In the genomic region with DNA sequence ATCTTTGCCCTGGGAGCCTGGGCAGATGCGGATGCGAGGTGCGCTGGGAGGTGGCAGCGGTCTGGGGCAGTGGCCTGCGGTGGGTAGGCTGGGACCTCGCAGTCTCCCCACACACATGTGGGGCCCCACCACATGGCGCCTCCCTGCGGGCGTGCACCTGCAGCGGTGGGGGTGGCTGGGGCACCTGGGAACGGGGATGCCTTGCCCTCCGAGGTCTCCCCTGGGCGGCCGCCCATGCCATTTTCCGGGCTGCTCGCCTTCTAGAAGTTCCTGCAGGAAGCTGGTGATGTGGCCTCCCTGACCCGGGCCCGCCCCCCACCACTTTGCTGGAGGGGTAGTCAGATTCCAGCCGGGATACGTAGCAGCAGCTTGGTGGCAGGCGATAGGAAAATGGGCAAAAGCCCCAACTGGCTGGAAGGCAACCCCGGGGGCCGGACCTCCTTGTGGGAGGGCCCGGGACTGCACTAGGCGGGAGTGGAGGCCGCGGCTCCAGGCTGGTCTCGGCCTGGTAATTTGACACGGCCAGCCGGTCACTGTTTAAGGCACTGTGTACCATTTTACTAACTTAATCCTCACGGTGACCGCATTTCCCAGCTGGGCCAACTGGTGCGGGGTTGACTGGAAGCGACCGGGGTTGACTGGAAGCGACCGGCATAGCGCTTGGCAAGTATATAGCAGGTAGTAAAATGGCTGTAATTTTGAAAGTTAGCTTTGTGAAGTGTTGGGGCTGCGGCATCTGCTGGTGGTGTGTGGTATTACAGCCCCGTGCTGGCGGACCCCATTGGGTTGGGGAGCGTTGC, we compare ENCODE assay signal across 9 cellular contexts. TPM values are rescaled to one million over a fixed set of nuclear protein-coding genes. Genes with fewer than 3 reads are reported as not detected.
DNase-seq lines count a peak whose midpoint lies in the region; ATAC-seq and TF ChIP-seq lines count a peak whose summit lies in the region.
"Had no signal": no experiment of that assay in that cellular context is flagged by ENCODE, and none has a peak within 500 bp of the region (broad histone marks: within the 10 kb centered on the region; RNA-seq: fewer than 3 reads in every experiment).

No MANE protein-coding gene starts in this region.

- TF ChIP-seq RAD21 in neural cell (conservative IDR thresholded peaks at IDR 0.05): peak; percentile 41

- WGBS in HUES64: 71% methylated on average over 42 of the region's 42 CpGs
- WGBS in endodermal cell (ENCODE audit: insufficient coverage in 1 of 2, insufficient read length in 1 of 2), 2 experiments: 85 to 87% methylated on average over 25 to 42 of the region's 42 CpGs

- H3K36me3 Mint-ChIP-seq in T-helper 2 cell treated with Interferon-gamma antibody and Interleukin-4, amounts not matched to agents 5 μg/mL and 100 μg/mL, for 36 hours (ENCODE audit: low read depth): no peaks in the 10 kb centered on the region
- peaks cover 73% of the 10 kb centered on the region for H3K36me3 Mint-ChIP-seq in endodermal cell (ENCODE audit: low read depth)

- no peak overlapping the region for H3K4me3 Mint-ChIP-seq in T-helper 2 cell treated with Interferon-gamma antibody and Interleukin-4, amounts not matched to agents 5 μg/mL and 100 μg/mL, for 36 hours
- H3K4me3 Mint-ChIP-seq in endodermal cell: no peak overlapping the region

- H3K4me1 ChIP-seq in HUES64 (ENCODE audit: insufficient read depth, low read length): peaks cover 14% of the 10 kb centered on the region
- H3K4me1 ChIP-seq in endodermal cell (ENCODE audit: control insufficient read depth, insufficient read depth, low read length): peaks cover 5% of the 10 kb centered on the region

- ATAC-seq in GM21515 (IDR thresholded peaks at IDR 0.05; ENCODE audit: unreplicated experiment): no peak

- no peaks in the 10 kb centered on the region for H3F3A ChIP-seq in neural cell (ENCODE audit: insufficient read depth, low read length, poor library complexity, severe bottlenecking)

- H3K9me2 ChIP-seq in neural cell (ENCODE audit: insufficient read depth, low read length): no peaks in the 10 kb centered on the region

- H3K36me3 ChIP-seq in HUES64 (ENCODE audit: insufficient read depth, low read length): peaks cover 84% of the 10 kb centered on the region
- H3K36me3 ChIP-seq in endodermal cell (ENCODE audit: control insufficient read depth, insufficient read depth, low read length): peaks cover 90% of the 10 kb centered on the region
- H3K36me3 ChIP-seq in neural cell (ENCODE audit: insufficient read depth, low read length): no peaks in the 10 kb centered on the region

- H3K27me3 Mint-ChIP-seq in T-helper 2 cell treated with Interferon-gamma antibody and Interleukin-4, amounts not matched to agents 5 μg/mL and 100 μg/mL, for 36 hours (ENCODE audit: low read depth): peaks cover 5% of the 10 kb centered on the region
- no peaks in the 10 kb centered on the region for H3K27me3 Mint-ChIP-seq in endodermal cell (ENCODE audit: insufficient read depth)

- H3K9me3 ChIP-seq in HUES64 (ENCODE audit: insufficient read depth, low read depth, low read length) (no peaks in the 10 kb centered on the region), endodermal cell (ENCODE audit: control insufficient read depth, low read length) (no peaks in the 10 kb centered on the region), neural cell (ENCODE audit: low read length) (no peaks in the 10 kb centered on the region)

- no peaks in the 10 kb centered on the region for H3K9me3 Mint-ChIP-seq in T-helper 2 cell treated with Interferon-gamma antibody and Interleukin-4, amounts not matched to agents 5 μg/mL and 100 μg/mL, for 36 hours
- no peaks in the 10 kb centered on the region for H3K9me3 Mint-ChIP-seq in endodermal cell

- no peak overlapping the region for H3K4me2 ChIP-seq in neural cell (ENCODE audit: low read length)

- no peak for TF ChIP-seq EP300 in neural cell (conservative IDR thresholded peaks at IDR 0.05; ENCODE audit: poor library complexity, severe bottlenecking)

- H2AFZ ChIP-seq in neural cell (ENCODE audit: low read depth, low read length): no peak overlapping the region

- H3K27ac Mint-ChIP-seq in T-helper 2 cell treated with Interferon-gamma antibody and Interleukin-4, amounts not matched to agents 5 μg/mL and 100 μg/mL, for 36 hours: no peak overlapping the region
- peak overlapping the region; percentile 78 for H3K27ac Mint-ChIP-seq in endodermal cell

- DNase-seq in DMS 273 (lab: John Stamatoyannopoulos, UW; ENCODE audit: unreplicated experiment) (peak; percentile 85), endodermal cell (peak; percentile 96), NCI-H748 (lab: John Stamatoyannopoulos, UW; ENCODE audit: unreplicated experiment) (no peak), mesenteric fat pad (ENCODE audit: low spot score) (no peak)
- DNase-seq in T-helper 2 cell treated with Interferon-gamma antibody and Interleukin-4, amounts not matched to agents 5 μg/mL and 100 μg/mL, for 36 hours (ENCODE audit: low spot score): peak; percentile 8

- TF ChIP-seq CTCF in endodermal cell (conservative IDR thresholded peaks at IDR 0.05): peak; percentile 83
- peak; percentile 58 for TF ChIP-seq CTCF in neural cell (IDR thresholded peaks at IDR 0.05; ENCODE audit: poor library complexity, severe bottlenecking)

- H3K27ac ChIP-seq in HUES64 (ENCODE audit: low read depth, low read length) (peak overlapping the region; percentile 65), endodermal cell (ENCODE audit: low read depth, low read length) (peak overlapping the region; percentile 30), neural cell (ENCODE audit: low read length) (no peak overlapping the region)

- H4K20me1 ChIP-seq in neural cell (ENCODE audit: insufficient read depth): no peaks in the 10 kb centered on the region

- H3K4me1 Mint-ChIP-seq in T-helper 2 cell treated with Interferon-gamma antibody and Interleukin-4, amounts not matched to agents 5 μg/mL and 100 μg/mL, for 36 hours (ENCODE audit: low read depth): peaks cover 4% of the 10 kb centered on the region
- peaks cover 9% of the 10 kb centered on the region for H3K4me1 Mint-ChIP-seq in endodermal cell

- H3K27me3 ChIP-seq in HUES64 (ENCODE audit: insufficient read depth, low read length): no peaks in the 10 kb centered on the region
- H3K27me3 ChIP-seq in endodermal cell (ENCODE audit: control insufficient read depth, insufficient read depth, low read length, poor library complexity, severe bottlenecking): no peaks in the 10 kb centered on the region
- H3K27me3 ChIP-seq in neural cell (ENCODE audit: insufficient read depth, low read depth, low read length): no peaks in the 10 kb centered on the region

- H3K9ac ChIP-seq in HUES64 (ENCODE audit: low read depth, low read length): peak overlapping the region; percentile 51; the same call in 1 of the 2 replicates
- no peak overlapping the region for H3K9ac ChIP-seq in endodermal cell (ENCODE audit: extremely low read depth, low read length, poor library complexity, severe bottlenecking)
- H3K9ac ChIP-seq in neural cell (ENCODE audit: low read length): no peak overlapping the region

- H3K79me2 ChIP-seq in neural cell (replicated peaks; ENCODE audit: insufficient read depth, low read length): no peaks in the 10 kb centered on the region

- peak overlapping the region; percentile 14; the same call in 1 of the 2 replicates for H3K4me3 ChIP-seq in HUES64 (ENCODE audit: low read length)
- no peak overlapping the region for H3K4me3 ChIP-seq in endodermal cell (ENCODE audit: low read length)
- no peak overlapping the region for H3K4me3 ChIP-seq in neural cell (ENCODE audit: low read length)
- H3K4me3 ChIP-seq: SK-N-MC had no signal

TF ChIP-seq in neural cell, 6 proteins besides CTCF, POLR2A, EP300 and RAD21:
- TF ChIP-seq TAF1 (IDR thresholded peaks at IDR 0.05; ENCODE audit: low read depth) (no peak), SMC3 (conservative IDR thresholded peaks at IDR 0.05; ENCODE audit: poor library complexity) (peak; percentile 49), EZH2 (IDR thresholded peaks at IDR 0.05; ENCODE audit: borderline replicate concordance, insufficient read depth, low read length, poor library complexity, severe bottlenecking) (no peak), POLR2AphosphoS5 (IDR thresholded peaks at IDR 0.05) (no peak)
- TF ChIP-seq, protein P1, sequence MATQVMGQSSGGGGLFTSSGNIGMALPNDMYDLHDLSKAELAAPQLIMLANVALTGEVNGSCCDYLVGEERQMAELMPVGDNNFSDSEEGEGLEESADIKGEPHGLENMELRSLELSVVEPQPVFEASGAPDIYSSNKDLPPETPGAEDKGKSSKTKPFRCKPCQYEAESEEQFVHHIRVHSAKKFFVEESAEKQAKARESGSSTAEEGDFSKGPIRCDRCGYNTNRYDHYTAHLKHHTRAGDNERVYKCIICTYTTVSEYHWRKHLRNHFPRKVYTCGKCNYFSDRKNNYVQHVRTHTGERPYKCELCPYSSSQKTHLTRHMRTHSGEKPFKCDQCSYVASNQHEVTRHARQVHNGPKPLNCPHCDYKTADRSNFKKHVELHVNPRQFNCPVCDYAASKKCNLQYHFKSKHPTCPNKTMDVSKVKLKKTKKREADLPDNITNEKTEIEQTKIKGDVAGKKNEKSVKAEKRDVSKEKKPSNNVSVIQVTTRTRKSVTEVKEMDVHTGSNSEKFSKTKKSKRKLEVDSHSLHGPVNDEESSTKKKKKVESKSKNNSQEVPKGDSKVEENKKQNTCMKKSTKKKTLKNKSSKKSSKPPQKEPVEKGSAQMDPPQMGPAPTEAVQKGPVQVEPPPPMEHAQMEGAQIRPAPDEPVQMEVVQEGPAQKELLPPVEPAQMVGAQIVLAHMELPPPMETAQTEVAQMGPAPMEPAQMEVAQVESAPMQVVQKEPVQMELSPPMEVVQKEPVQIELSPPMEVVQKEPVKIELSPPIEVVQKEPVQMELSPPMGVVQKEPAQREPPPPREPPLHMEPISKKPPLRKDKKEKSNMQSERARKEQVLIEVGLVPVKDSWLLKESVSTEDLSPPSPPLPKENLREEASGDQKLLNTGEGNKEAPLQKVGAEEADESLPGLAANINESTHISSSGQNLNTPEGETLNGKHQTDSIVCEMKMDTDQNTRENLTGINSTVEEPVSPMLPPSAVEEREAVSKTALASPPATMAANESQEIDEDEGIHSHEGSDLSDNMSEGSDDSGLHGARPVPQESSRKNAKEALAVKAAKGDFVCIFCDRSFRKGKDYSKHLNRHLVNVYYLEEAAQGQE (IDR thresholded peaks at IDR 0.05; ENCODE audit: borderline replicate concordance): no peak

RNA-seq across cellular contexts. Expression of a gene that starts 38.5 kb away (rescaled TPM):
- 127 TPM for polyA plus RNA-seq in HUES64 (2013, experiment 1 of 2)
- 130 TPM for polyA plus RNA-seq in HUES64 (2013, experiment 2 of 2)
- 100 to 1,000 TPM; 333 to 360 TPM for total RNA-seq in endodermal cell
- 139 TPM for polyA plus RNA-seq in endodermal cell (2013, experiment 1 of 2)
- polyA plus RNA-seq in endodermal cell (2013, experiment 2 of 2): 139 TPM
- 13.0 and 13.9 TPM in 2 replicates for polyA plus RNA-seq in neural cell
- 33.8 and 40.7 TPM in 2 replicates for polyA minus RNA-seq in neural cell
- not detected for total RNA-seq in mesenteric fat pad

Comparison
In these comparisons a context has a peak if more than half of its experiments do, and no peak if none do; other contexts are left out.
1. DNase-seq: peak in DMS 273 (single experiment), T-helper 2 cell treated with Interferon-gamma antibody and Interleukin-4, amounts not matched to agents 5 μg/mL and 100 μg/mL, for 36 hours (single experiment) and endodermal cell (single experiment); none in NCI-H748 (single experiment) and mesenteric fat pad (single experiment).
2. RNA of a gene that starts 38.5 kb away (total RNA-seq): 333 to 360 TPM in endodermal cell; not detected in mesenteric fat pad (single experiment); every median in the first group is over 100 times any median in the second.